ENCODE assay signal across 24 cellular contexts in genomic region chr12:93079271-93079670, GRCh38.
"Had no signal": no experiment of that assay in that cellular context is flagged by ENCODE, and none has a peak within 500 bp of the region (broad histone marks: within the 10 kb centered on the region; RNA-seq: fewer than 3 reads in every experiment).

No MANE protein-coding gene starts in this region.

- H3K4me3 Mint-ChIP-seq: activated B cell treated with CpG ODN at 0.5 μM for 24 hours; activated CD4-positive, alpha-beta T cell treated with anti-CD3 and anti-CD28 coated beads for 36 hours; activated naive CD8-positive, alpha-beta T cell treated with anti-CD3 and anti-CD28 coated beads, Interleukin-2, amount 50 U/mL, for 24 hours; activated T-cell treated with anti-CD3 and anti-CD28 coated beads, Interleukin-2, amount 50 U/mL, for 4 hours; immature natural killer cell; nephron; T-helper 1 cell treated with Interleukin-12 subunit alpha and Interleukin-12 subunit beta and Interleukin-4 antibody, amounts not matched to agents 30 μg/mL and 1 μg/mL, for 36 hours; type B pancreatic cell had no signal

- FAIRE-seq: endometrium had no signal

- H3K27ac ChIP-seq: hepatocyte, parathyroid adenoma, testis, vagina had no signal

- H3K4me1 ChIP-seq: parathyroid adenoma, vagina had no signal

- DNase-seq: activated B cell treated with CpG ODN at 0.5 μM for 24 hours; activated CD4-positive, alpha-beta T cell treated with anti-CD3 and anti-CD28 coated beads for 36 hours; activated CD4-positive, alpha-beta T cell treated with anti-CD3 and anti-CD28 coated beads, Interleukin-2, amount 50 U/mL, for 48 hours; activated CD8-positive, alpha-beta memory T cell treated with anti-CD3 and anti-CD28 coated beads, Interleukin-2, amount 50 U/mL, for 48 hours; activated naive CD4-positive, alpha-beta T cell treated with anti-CD3 and anti-CD28 coated beads, Interleukin-2, amount 50 U/mL, for 16 hours; activated naive CD8-positive, alpha-beta T cell treated with anti-CD3 and anti-CD28 coated beads, Interleukin-2, amount 50 U/mL, for 24 hours; activated T-cell treated with anti-CD3 and anti-CD28 coated beads, Interleukin-2, amount 50 U/mL, for 4 hours; erythroblast; foreskin fibroblast; glutamatergic neuron; immature natural killer cell; stimulated activated CD4-positive, alpha-beta T cell treated with anti-CD3 and anti-CD28 coated beads, Interleukin-15, amount 100 ng/mL, for 24 hours; stimulated activated naive CD4-positive, alpha-beta T cell; T1000; testis had no signal

- H3K4me2 ChIP-seq: hepatocyte, smooth muscle cell had no signal

- H3K9me3 Mint-ChIP-seq: activated B cell treated with CpG ODN at 0.5 μM for 24 hours; activated naive CD8-positive, alpha-beta T cell treated with anti-CD3 and anti-CD28 coated beads, Interleukin-2, amount 50 U/mL, for 24 hours; activated T-cell treated with anti-CD3 and anti-CD28 coated beads, Interleukin-2, amount 50 U/mL, for 4 hours; immature natural killer cell; T-helper 1 cell treated with Interleukin-12 subunit alpha and Interleukin-12 subunit beta and Interleukin-4 antibody, amounts not matched to agents 30 μg/mL and 1 μg/mL, for 36 hours had no signal

- H3K4me3 ChIP-seq: hepatocyte, lung, smooth muscle cell, testis, vagina had no signal

- H3K79me2 ChIP-seq: hepatocyte, parathyroid adenoma had no signal

- H3K9ac ChIP-seq: parathyroid adenoma had no signal

- H3K27ac Mint-ChIP-seq: activated B cell treated with CpG ODN at 0.5 μM for 24 hours; activated CD4-positive, alpha-beta T cell treated with anti-CD3 and anti-CD28 coated beads for 36 hours; activated naive CD8-positive, alpha-beta T cell treated with anti-CD3 and anti-CD28 coated beads, Interleukin-2, amount 50 U/mL, for 24 hours; immature natural killer cell; nephron; T-helper 1 cell treated with Interleukin-12 subunit alpha and Interleukin-12 subunit beta and Interleukin-4 antibody, amounts not matched to agents 30 μg/mL and 1 μg/mL, for 36 hours; type B pancreatic cell had no signal

- H2AFZ ChIP-seq: hepatocyte, parathyroid adenoma had no signal

- H3K36me3 Mint-ChIP-seq: immature natural killer cell had no signal

- H3K27me3 Mint-ChIP-seq: activated B cell treated with CpG ODN at 0.5 μM for 24 hours, type B pancreatic cell had no signal

- H3K4me1 Mint-ChIP-seq: activated B cell treated with CpG ODN at 0.5 μM for 24 hours; activated CD4-positive, alpha-beta T cell treated with anti-CD3 and anti-CD28 coated beads for 36 hours; activated naive CD8-positive, alpha-beta T cell treated with anti-CD3 and anti-CD28 coated beads, Interleukin-2, amount 50 U/mL, for 24 hours; immature natural killer cell had no signal

- H3K9me3 ChIP-seq: testis, vagina had no signal

- H3K36me3 ChIP-seq: vagina had no signal

- H3K27me3 ChIP-seq: hepatocyte, testis, vagina had no signal
